Comparison of ENCODE assay signal across 33 cellular contexts in genomic region chr15:99594916-99595315, GRCh38.
"Had no signal": no experiment of that assay in that cellular context is flagged by ENCODE, and none has a peak within 500 bp of the region (broad histone marks: within the 10 kb centered on the region; RNA-seq: fewer than 3 reads in every experiment).

No MANE protein-coding gene starts in this region.

- H3K9me3 ChIP-seq: adrenal gland had no signal

- H3K4me3 Mint-ChIP-seq: activated B cell treated with CpG ODN at 0.5 μM for 24 hours; activated CD4-positive, alpha-beta memory T cell treated with anti-CD3 and anti-CD28 coated beads for 36 hours; activated CD4-positive, alpha-beta T cell treated with anti-CD3 and anti-CD28 coated beads, Interleukin-2, amount 10 ng/mL, durations not matched to agents 24 days and 14 days; activated CD8-positive, alpha-beta T cell treated with anti-CD3 and anti-CD28 coated beads for 36 hours; activated naive CD4-positive, alpha-beta T cell treated with anti-CD3 and anti-CD28 coated beads for 36 hours; activated naive CD8-positive, alpha-beta T cell treated with anti-CD3 and anti-CD28 coated beads for 36 hours; activated T-cell treated with anti-CD3 and anti-CD28 coated beads, Interleukin-2, amount 50 U/mL, for 4 hours; activated T-cell treated with anti-CD3 and anti-CD28 coated beads, Interleukin-2, amount 50 U/mL, for 72 hours; activated T-helper 1 cell treated with anti-CD3 and anti-CD28 coated beads, Interleukin-12 subunit alpha, Interleukin-12 subunit beta, Interleukin-2, Interleukin-4 antibody, amounts not matched to agents 30 ng/mL and 10 ng/mL and 1 ng/mL, durations not matched to agents 14 hours and 24 hours and 36 hours; activated T-helper 17 cell treated with anti-CD3 and anti-CD28 coated beads, Interleukin-2, amount 50 U/mL, for 72 hours; brain; T-helper 1 cell treated with Interleukin-12 subunit alpha and Interleukin-12 subunit beta and Interleukin-4 antibody, amounts not matched to agents 30 μg/mL and 1 μg/mL, for 36 hours; T-helper 2 cell treated with Interferon-gamma antibody and Interleukin-4, amounts not matched to agents 5 μg/mL and 100 μg/mL, for 36 hours had no signal

- ATAC-seq: activated CD8-positive, alpha-beta T cell treated with anti-CD3 and anti-CD28 coated beads for 36 hours; activated naive CD4-positive, alpha-beta T cell treated with anti-CD3 and anti-CD28 coated beads, Interleukin-2, amount 50 U/mL, for 72 hours; activated T-cell treated with anti-CD3 and anti-CD28 coated beads, Interleukin-2, amount 50 U/mL, for 4 hours; activated T-cell treated with anti-CD3 and anti-CD28 coated beads, Interleukin-2, amount 50 U/mL, for 72 hours; activated T-helper 17 cell treated with anti-CD3 and anti-CD28 coated beads, Interleukin-2, amount 50 U/mL, for 72 hours had no signal

- H3K4me1 Mint-ChIP-seq: brain had no signal

- DNase-seq: activated B cell treated with CpG ODN at 0.5 μM for 24 hours; activated CD4-positive, alpha-beta memory T cell treated with anti-CD3 and anti-CD28 coated beads for 36 hours; activated CD4-positive, alpha-beta T cell treated with anti-CD3 and anti-CD28 coated beads for 4 hours; activated CD4-positive, alpha-beta T cell treated with anti-CD3 and anti-CD28 coated beads, Interleukin-2, amount 10 ng/mL, durations not matched to agents 24 days and 14 days; activated CD4-positive, alpha-beta T cell treated with anti-CD3 and anti-CD28 coated beads, Interleukin-2, amount 50 U/mL, for 1 hour; activated CD4-positive, alpha-beta T cell treated with anti-CD3 and anti-CD28 coated beads, Interleukin-2, amount 50 U/mL, for 4 hours; activated CD4-positive, CD25-positive, alpha-beta regulatory T cell treated with anti-CD3 and anti-CD28 coated beads, Interleukin-2, amount 50 U/mL, for 72 hours; activated CD8-positive, alpha-beta memory T cell treated with anti-CD3 and anti-CD28 coated beads, Interleukin-2, amount 50 U/mL, for 4 hours; activated CD8-positive, alpha-beta T cell treated with anti-CD3 and anti-CD28 coated beads for 36 hours; activated effector memory CD4-positive, alpha-beta T cell treated with anti-CD3 and anti-CD28 coated beads, Interleukin-2, amount 50 U/mL, for 16 hours; activated gamma-delta T cell treated with Interleukin-2 at 50 U/mL for 16 hours; activated naive CD4-positive, alpha-beta T cell; activated naive CD4-positive, alpha-beta T cell treated with anti-CD3 and anti-CD28 coated beads for 36 hours; activated naive CD4-positive, alpha-beta T cell treated with anti-CD3 and anti-CD28 coated beads, Interleukin-2, amount 50 U/mL, for 16 hours; activated naive CD8-positive, alpha-beta T cell treated with anti-CD3 and anti-CD28 coated beads for 36 hours; activated T-cell treated with anti-CD3 and anti-CD28 coated beads for 4 hours; activated T-cell treated with anti-CD3 and anti-CD28 coated beads, Interleukin-2, amount 50 U/mL, for 1 hour; activated T-cell treated with anti-CD3 and anti-CD28 coated beads, Interleukin-2, amount 50 U/mL, for 4 hours; activated T-cell treated with anti-CD3 and anti-CD28 coated beads, Interleukin-2, amount 50 U/mL, for 72 hours; adrenal gland; amniotic stem cell; aorta; central memory CD4-positive, alpha-beta T cell; T-helper 1 cell; T-helper 2 cell; T-helper 9 cell had no signal

- H3K27ac Mint-ChIP-seq: activated B cell treated with CpG ODN at 0.5 μM for 24 hours; activated CD4-positive, alpha-beta memory T cell treated with anti-CD3 and anti-CD28 coated beads for 36 hours; activated CD4-positive, alpha-beta T cell treated with anti-CD3 and anti-CD28 coated beads, Interleukin-2, amount 10 ng/mL, durations not matched to agents 24 days and 14 days; activated CD8-positive, alpha-beta T cell treated with anti-CD3 and anti-CD28 coated beads for 36 hours; activated naive CD4-positive, alpha-beta T cell treated with anti-CD3 and anti-CD28 coated beads for 36 hours; activated naive CD4-positive, alpha-beta T cell treated with anti-CD3 and anti-CD28 coated beads, Interleukin-2, amount 50 U/mL, for 72 hours; activated naive CD8-positive, alpha-beta T cell treated with anti-CD3 and anti-CD28 coated beads for 36 hours; activated T-cell treated with anti-CD3 and anti-CD28 coated beads, Interleukin-2, amount 50 U/mL, for 72 hours; activated T-helper 1 cell treated with anti-CD3 and anti-CD28 coated beads, Interleukin-12 subunit alpha, Interleukin-12 subunit beta, Interleukin-2, Interleukin-4 antibody, amounts not matched to agents 30 ng/mL and 10 ng/mL and 1 ng/mL, durations not matched to agents 14 hours and 24 hours and 36 hours; activated T-helper 17 cell treated with anti-CD3 and anti-CD28 coated beads, Interleukin-2, amount 50 U/mL, for 72 hours; brain; T-helper 1 cell treated with Interleukin-12 subunit alpha and Interleukin-12 subunit beta and Interleukin-4 antibody, amounts not matched to agents 30 μg/mL and 1 μg/mL, for 36 hours; T-helper 2 cell treated with Interferon-gamma antibody and Interleukin-4, amounts not matched to agents 5 μg/mL and 100 μg/mL, for 36 hours had no signal

- H3K4me3 ChIP-seq: adrenal gland had no signal

- H3K36me3 ChIP-seq: adrenal gland had no signal

- H3K27me3 Mint-ChIP-seq: activated B cell treated with CpG ODN at 0.5 μM for 24 hours; activated CD4-positive, alpha-beta memory T cell treated with anti-CD3 and anti-CD28 coated beads for 36 hours; activated CD4-positive, alpha-beta T cell treated with anti-CD3 and anti-CD28 coated beads, Interleukin-2, amount 10 ng/mL, durations not matched to agents 24 days and 14 days; activated CD8-positive, alpha-beta T cell treated with anti-CD3 and anti-CD28 coated beads for 36 hours; activated naive CD8-positive, alpha-beta T cell treated with anti-CD3 and anti-CD28 coated beads for 36 hours; activated T-helper 17 cell treated with anti-CD3 and anti-CD28 coated beads, Interleukin-2, amount 50 U/mL, for 72 hours had no signal

- H3K27me3 ChIP-seq: adrenal gland had no signal

- H3K27ac ChIP-seq: adrenal gland, VCaP had no signal
